Comparison of ENCODE assay signal across 15 cellular contexts in genomic region chr7:131189488-131189887, GRCh38.
A peak's percentile ranks its signal among the peaks of the same experiment; 100 is the strongest.
DNase-seq lines count a peak whose midpoint lies in the region; ATAC-seq and TF ChIP-seq lines count a peak whose summit lies in the region.
"Had no signal": no experiment of that assay in that cellular context is flagged by ENCODE, and none has a peak within 500 bp of the region (broad histone marks: within the 10 kb centered on the region; RNA-seq: fewer than 3 reads in every experiment).

No MANE protein-coding gene starts in this region.

- 90 to 96% (median 92%) methylated on average over 5 of the region's 5 CpGs for WGBS in adrenal gland, 4 donors
- 84% methylated on average over 5 of the region's 5 CpGs for whole genome bisulfite sequencing in smooth muscle cell (ENCODE audit: low lambda C conversion rate)

- peak overlapping the region; percentile 55 for H3K27ac ChIP-seq in OCI-LY1 (ENCODE audit: low read depth, low read length, poor library complexity, severe bottlenecking)
- H3K27ac ChIP-seq in adrenal gland = peak overlapping the region; percentile 37 to 92 (median 84)
- peak overlapping the region; percentile 91 for H3K27ac ChIP-seq in smooth muscle cell (ENCODE audit: low read depth)

- H3K27me3 Mint-ChIP-seq in activated CD8-positive, alpha-beta memory T cell treated with anti-CD3 and anti-CD28 coated beads, Interleukin-2, amount 10 ng/mL, durations not matched to agents 7 days and 5 days = no peaks in the 10 kb centered on the region
- H3K27me3 Mint-ChIP-seq: naive thymus-derived CD8-positive, alpha-beta T cell had no signal

- H4K20me1 ChIP-seq in OCI-LY1 (ENCODE audit: insufficient read depth, low read length) (no peaks in the 10 kb centered on the region), smooth muscle cell (ENCODE audit: low read depth) (no peaks in the 10 kb centered on the region)

- H3F3A ChIP-seq in OCI-LY1 (ENCODE audit: insufficient read depth, low read length) (no peaks in the 10 kb centered on the region), smooth muscle cell (ENCODE audit: low read depth) (peaks cover 8% of the 10 kb centered on the region)

- DNase-seq in activated CD8-positive, alpha-beta memory T cell treated with anti-CD3 and anti-CD28 coated beads, Interleukin-2, amount 10 ng/mL, durations not matched to agents 7 days and 5 days = no peak
- DNase-seq in activated CD8-positive, alpha-beta memory T cell treated with anti-CD3 and anti-CD28 coated beads, Interleukin-2, amount 50 U/mL, for 4 hours = no peak
- DNase-seq in adrenal gland (no peak), smooth muscle cell (lab: John Stamatoyannopoulos, UW; ENCODE audit: unreplicated experiment) (no peak), NCI-H345 (lab: John Stamatoyannopoulos, UW) (no peak), AG20443 (ENCODE audit: low spot score) (no peak)
- DNase-seq: activated CD8-positive, alpha-beta memory T cell treated with anti-CD3 and anti-CD28 coated beads for 24 hours; aorta; left ventricle myocardium superior; naive thymus-derived CD8-positive, alpha-beta T cell; NCI-H1694 treated with DMSO at 0.1 percent for 48 hours; NCI-H510A had no signal

- peak overlapping the region; percentile 92 for H3K27ac Mint-ChIP-seq in activated CD8-positive, alpha-beta memory T cell treated with anti-CD3 and anti-CD28 coated beads, Interleukin-2, amount 10 ng/mL, durations not matched to agents 7 days and 5 days

- CTCF ChIA-PET in activated CD8-positive, alpha-beta memory T cell treated with anti-CD3 and anti-CD28 coated beads, Interleukin-2, amount 10 ng/mL, durations not matched to agents 7 days and 5 days (lab: Charles Lee) = interaction anchor here (0.7 to 2.4 kb wide), 8 partner anchors 9 to 312 kb away, joined by 3 to 13 read pairs (median 3); no protein-coding TSS in a partner anchor

- H3K27me3 ChIP-seq in OCI-LY1 (ENCODE audit: insufficient read depth, low read length) (no peaks in the 10 kb centered on the region), adrenal gland (no peaks in the 10 kb centered on the region), smooth muscle cell (ENCODE audit: low read depth) (no peaks in the 10 kb centered on the region)

- peak overlapping the region; percentile 22 for H3K4me2 ChIP-seq in OCI-LY1 (ENCODE audit: low read length)
- no peak overlapping the region for H3K4me2 ChIP-seq in smooth muscle cell

- H3K9ac ChIP-seq in OCI-LY1 (ENCODE audit: low read length) (no peak overlapping the region), smooth muscle cell (ENCODE audit: low read depth) (no peak overlapping the region)

- H3K79me2 ChIP-seq in OCI-LY1 (ENCODE audit: insufficient read depth, low read length) (no peaks in the 10 kb centered on the region), smooth muscle cell (ENCODE audit: low read depth) (no peaks in the 10 kb centered on the region)

- H3K36me3 ChIP-seq in OCI-LY1 (ENCODE audit: insufficient read depth, low read length) (no peaks in the 10 kb centered on the region), adrenal gland (replicated peaks in 1 of 2) (no peaks in the 10 kb centered on the region), smooth muscle cell (ENCODE audit: low read depth) (no peaks in the 10 kb centered on the region)
- H3K36me3 ChIP-seq: HAP-1 had no signal

- TF ChIP-seq POLR2A in adrenal gland (IDR thresholded peaks at IDR 0.05) = no peak

- peaks cover 47% of the 10 kb centered on the region for H3K4me1 Mint-ChIP-seq in activated CD8-positive, alpha-beta memory T cell treated with anti-CD3 and anti-CD28 coated beads, Interleukin-2, amount 10 ng/mL, durations not matched to agents 7 days and 5 days

- H3K4me3 ChIP-seq in OCI-LY1 (ENCODE audit: low read depth, low read length, poor library complexity, severe bottlenecking) = no peak overlapping the region
- H3K4me3 ChIP-seq in adrenal gland = peak overlapping the region in 1 of 4 donors; percentile 13
- H3K4me3 ChIP-seq in smooth muscle cell = no peak overlapping the region
- H3K4me3 ChIP-seq: HAP-1 had no signal

- no peaks in the 10 kb centered on the region for H3K9me2 ChIP-seq in OCI-LY1 (ENCODE audit: low read depth, low read length)

- H3K9me3 Mint-ChIP-seq in activated CD8-positive, alpha-beta memory T cell treated with anti-CD3 and anti-CD28 coated beads, Interleukin-2, amount 10 ng/mL, durations not matched to agents 7 days and 5 days (ENCODE audit: low read depth) = no peaks in the 10 kb centered on the region
- H3K9me3 Mint-ChIP-seq: naive thymus-derived CD8-positive, alpha-beta T cell had no signal

- H3K9me3 ChIP-seq in OCI-LY1 (ENCODE audit: low read length) (no peaks in the 10 kb centered on the region), adrenal gland (replicated peaks in 1 of 3) (no peaks in the 10 kb centered on the region), smooth muscle cell (replicated peaks; ENCODE audit: low read depth) (no peaks in the 10 kb centered on the region)
- H3K9me3 ChIP-seq: HAP-1 had no signal

- peaks cover 5% of the 10 kb centered on the region for H3K36me3 Mint-ChIP-seq in activated CD8-positive, alpha-beta memory T cell treated with anti-CD3 and anti-CD28 coated beads, Interleukin-2, amount 10 ng/mL, durations not matched to agents 7 days and 5 days
- H3K36me3 Mint-ChIP-seq: naive thymus-derived CD8-positive, alpha-beta T cell had no signal

- H3K4me1 ChIP-seq in OCI-LY1 (ENCODE audit: insufficient read depth, low read length, severe bottlenecking) (peaks cover 47% of the 10 kb centered on the region), adrenal gland (replicated peaks in 1 of 2) (peaks cover 25 to 46% of the 10 kb centered on the region in 2 donors), smooth muscle cell (ENCODE audit: low read depth) (peaks cover 6% of the 10 kb centered on the region)
- H3K4me1 ChIP-seq: HAP-1 had no signal

- ATAC-seq in activated CD8-positive, alpha-beta memory T cell treated with anti-CD3 and anti-CD28 coated beads, Interleukin-2, amount 10 ng/mL, durations not matched to agents 7 days and 5 days = no peak
- ATAC-seq in GM18868 (IDR thresholded peaks at IDR 0.05; ENCODE audit: unreplicated experiment) = no peak
- ATAC-seq: left ventricle myocardium superior had no signal

- no peak for TF ChIP-seq CTCF in OCI-LY1 (IDR thresholded peaks at IDR 0.05; ENCODE audit: low read length)
- no peak for TF ChIP-seq CTCF in adrenal gland (IDR thresholded peaks at IDR 0.05)
- TF ChIP-seq CTCF in smooth muscle cell (IDR thresholded peaks at IDR 0.05; ENCODE audit: borderline replicate concordance, insufficient read depth, poor library complexity, severe bottlenecking) = no peak

- intact Hi-C loops in adrenal gland (cut with DNase I) = no loop called here

- H3K4me3 Mint-ChIP-seq in activated CD8-positive, alpha-beta memory T cell treated with anti-CD3 and anti-CD28 coated beads, Interleukin-2, amount 10 ng/mL, durations not matched to agents 7 days and 5 days = no peak overlapping the region

- H2AFZ ChIP-seq in OCI-LY1 (ENCODE audit: low read length) (no peak overlapping the region), smooth muscle cell (ENCODE audit: low read depth) (no peak overlapping the region)
